10 cellular contexts compared by ENCODE assay signal in the genomic region with DNA sequence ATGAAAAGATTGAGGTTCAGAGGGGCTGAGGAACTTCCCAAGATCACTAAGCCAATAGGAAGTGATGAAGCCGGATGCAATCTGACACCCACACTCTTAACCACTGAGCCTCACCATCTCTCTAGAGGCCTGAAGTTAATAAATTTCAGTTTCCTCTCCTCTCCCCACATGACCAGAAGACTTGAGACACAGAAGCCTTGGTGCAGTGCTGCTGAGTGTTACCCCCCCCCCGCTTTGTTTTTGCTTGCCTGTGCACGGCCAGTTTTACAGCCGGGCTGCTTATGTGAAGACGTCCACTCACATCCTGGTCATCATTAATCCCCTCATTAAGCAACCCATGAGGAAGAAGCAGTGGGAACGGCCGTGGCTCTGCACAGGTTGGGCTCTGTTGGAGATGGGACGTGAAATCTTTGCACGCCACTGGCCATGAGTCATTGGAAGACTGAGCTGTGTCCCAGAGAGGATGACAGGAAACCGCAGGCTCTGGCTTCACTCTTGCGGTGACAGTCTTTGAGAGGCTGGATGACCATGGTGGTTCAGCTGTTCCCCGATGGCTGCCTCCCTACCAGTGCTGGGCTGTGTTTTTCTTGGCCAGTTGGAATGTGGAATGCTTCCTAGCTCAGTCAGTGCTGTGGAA.
A peak's percentile ranks its signal among the peaks of the same experiment; 100 is the strongest.
DNase-seq lines count a peak whose midpoint lies in the region; ATAC-seq, FAIRE-seq and TF ChIP-seq lines count a peak whose summit lies in the region.
"Had no signal": no experiment of that assay in that cellular context is flagged by ENCODE, and none has a peak within 500 bp of the region (broad histone marks: within the 10 kb centered on the region; RNA-seq: fewer than 3 reads in every experiment).

No MANE protein-coding gene starts in this region.

- in situ Hi-C loops in ACHN (cut with HindIII; ENCODE audit: low pct_ligation_motif_present, low pct_unique_long_range_greater_than_20kb, low sequenced_read_pairs): no loop called here

- peaks cover 0 to 18% (median 0%) of the 10 kb centered on the region in 12 donors for H3K4me1 ChIP-seq in heart left ventricle
- H3K4me1 ChIP-seq: parathyroid adenoma had no signal

- intact Hi-C loops in heart left ventricle (cut with DNase I): loop anchor here in 1 of 10 donors (10.0 kb wide), 1 partner anchor 306 kb away; no protein-coding TSS in a partner anchor

- no peak for TF ChIP-seq POLR2A in heart left ventricle (IDR thresholded peaks at IDR 0.05)

- DNase-seq in ACHN: peak; percentile 94
- peak; percentile 44 to 66 for DNase-seq in NOMO-1 (lab: John Stamatoyannopoulos, UW; ENCODE audit: unreplicated experiment in 2 of 2)
- DNase-seq in heart left ventricle: peak; percentile 28 to 73 (median 65)
- no peak for DNase-seq in NCI-H345 (lab: John Stamatoyannopoulos, UW)
- DNase-seq in NK-92 (lab: John Stamatoyannopoulos, UW; ENCODE audit: unreplicated experiment): no peak
- no peak for DNase-seq in HPDE6-E6E7 (ENCODE audit: extremely low spot score)
- no peak for DNase-seq in frontal cortex (ENCODE audit: low spot score in 2 of 2)
- DNase-seq: DND-41 had no signal

- no peak overlapping the region for H3K4me3 ChIP-seq in heart left ventricle

- peak overlapping the region in 3 of 12 donors; percentile 34 to 46 (median 41) for H3K27ac ChIP-seq in heart left ventricle
- H3K27ac ChIP-seq: parathyroid adenoma had no signal

- H3K27me3 ChIP-seq in heart left ventricle: peaks cover 0 to 2% (median 0%) of the 10 kb centered on the region in 9 donors

- WGBS in heart left ventricle, 4 donors: 33 to 52% (median 42%) methylated on average over 9 to 12 of the region's 12 CpGs

- H3K9me3 ChIP-seq in heart left ventricle: no peaks in the 10 kb centered on the region

- no peak for FAIRE-seq in frontal cortex (lab: Jason Lieb, UNC)

- no peaks in the 10 kb centered on the region for H3K36me3 ChIP-seq in heart left ventricle

- no peak for TF ChIP-seq CTCF in heart left ventricle (IDR thresholded peaks at IDR 0.05)

- peak; percentile 58 for ATAC-seq in GM21528 (IDR thresholded peaks at IDR 0.05; ENCODE audit: low FRiP score, unreplicated experiment)
- peak; percentile 55 to 92 (median 88) for ATAC-seq in heart left ventricle

Comparison
In these comparisons a context has a peak if more than half of its experiments do, and no peak if none do; other contexts are left out.
1. DNase-seq: peak in ACHN (single experiment), NOMO-1 (2 of 2) and heart left ventricle (5 of 5); none in NCI-H345 (single experiment), NK-92 (single experiment), HPDE6-E6E7 (single experiment) and frontal cortex (0 of 2).